ENCODE assay signal across 14 cellular contexts in genomic region chr5:89097103-89097502, GRCh38.
DNase-seq lines count a peak whose midpoint lies in the region; ATAC-seq, FAIRE-seq and TF ChIP-seq lines count a peak whose summit lies in the region.
"Had no signal": no experiment of that assay in that cellular context is flagged by ENCODE, and none has a peak within 500 bp of the region (broad histone marks: within the 10 kb centered on the region; RNA-seq: fewer than 3 reads in every experiment).

No MANE protein-coding gene starts in this region.

- ATAC-seq in GM19397 (IDR thresholded peaks at IDR 0.05; ENCODE audit: unreplicated experiment) (peak; percentile 71), HG02840 (IDR thresholded peaks at IDR 0.05; ENCODE audit: low FRiP score, unreplicated experiment) (peak; percentile 73), HG03469 (IDR thresholded peaks at IDR 0.05; ENCODE audit: unreplicated experiment) (peak; percentile 67)
- ATAC-seq: T-helper 17 cell had no signal

- H3K9me3 ChIP-seq in kidney (ENCODE audit: control insufficient read depth in 1 of 2, low read length in 2 of 2) (no peaks in the 10 kb centered on the region), uterus (no peaks in the 10 kb centered on the region)
- H3K9me3 ChIP-seq: right atrium auricular region, thyroid gland had no signal

- no peak for TF ChIP-seq POLR2A in uterus (IDR thresholded peaks at IDR 0.05)

- intact Hi-C loops in kidney (cut with DNase I) (no loop called here), uterus (cut with DNase I; ENCODE audit: low total_unique reads) (no loop called here)

- H3K36me3 ChIP-seq in kidney (ENCODE audit: control insufficient read depth in 1 of 2, insufficient read depth in 2 of 2, low read length in 2 of 2) (no peaks in the 10 kb centered on the region), uterus (no peaks in the 10 kb centered on the region)
- H3K36me3 ChIP-seq: right atrium auricular region, thyroid gland had no signal

- no peaks in the 10 kb centered on the region for H3K27me3 ChIP-seq in uterus
- H3K27me3 ChIP-seq: right atrium auricular region, thyroid gland had no signal

- no peak overlapping the region for H3K4me3 ChIP-seq in kidney (ENCODE audit: low read length in 2 of 2)
- H3K4me3 ChIP-seq in uterus: no peak overlapping the region
- H3K4me3 ChIP-seq: right atrium auricular region, thyroid gland had no signal

- TF ChIP-seq CTCF in GM13976 (IDR thresholded peaks at IDR 0.05; ENCODE audit: borderline replicate concordance, control extremely low read depth, extremely low read depth, insufficient read depth, missing control alignments): no peak
- no peak for TF ChIP-seq CTCF in kidney (IDR thresholded peaks at IDR 0.05; ENCODE audit: borderline replicate concordance, extremely low read depth, insufficient read depth)
- no peak for TF ChIP-seq CTCF in uterus (IDR thresholded peaks at IDR 0.05)

- H3K27ac ChIP-seq in kidney (ENCODE audit: low read depth in 2 of 2, low read length in 2 of 2) (no peak overlapping the region), uterus (no peak overlapping the region)
- H3K27ac ChIP-seq: right atrium auricular region, thyroid gland had no signal

- H3K9ac ChIP-seq in kidney (ENCODE audit: low read length in 2 of 2): no peak overlapping the region

- in situ Hi-C loops in GM13976 (cut with MboI; ENCODE audit: low sequenced_read_pairs, unreplicated experiment): loop anchor here (25.0 kb wide), 2 partner anchors 340 to 360 kb away; no protein-coding TSS in a partner anchor

- H3K4me1 ChIP-seq in kidney (ENCODE audit: control insufficient read depth in 1 of 2, insufficient read depth in 1 of 2, low read depth in 1 of 2, low read length in 2 of 2) (no peaks in the 10 kb centered on the region), uterus (no peaks in the 10 kb centered on the region)
- H3K4me1 ChIP-seq: right atrium auricular region, thyroid gland had no signal

- peak; percentile 36 for DNase-seq in GM13976 (ENCODE audit: low spot score)
- no peak for DNase-seq in RCC 7860 (ENCODE audit: low spot score)
- no peak for DNase-seq in NCI-H187 (lab: John Stamatoyannopoulos, UW)
- DNase-seq in kidney: no peak
- no peak for DNase-seq in uterus
- DNase-seq: cortex of kidney, naive B cell, T-helper 17 cell, thyroid gland had no signal

- FAIRE-seq in RCC 7860 (lab: Jason Lieb, UNC): no peak
- FAIRE-seq in kidney (lab: Jason Lieb, UNC): no peak
- FAIRE-seq: islet of Langerhans had no signal
